8 cellular contexts compared by ENCODE assay signal in the genomic region with DNA sequence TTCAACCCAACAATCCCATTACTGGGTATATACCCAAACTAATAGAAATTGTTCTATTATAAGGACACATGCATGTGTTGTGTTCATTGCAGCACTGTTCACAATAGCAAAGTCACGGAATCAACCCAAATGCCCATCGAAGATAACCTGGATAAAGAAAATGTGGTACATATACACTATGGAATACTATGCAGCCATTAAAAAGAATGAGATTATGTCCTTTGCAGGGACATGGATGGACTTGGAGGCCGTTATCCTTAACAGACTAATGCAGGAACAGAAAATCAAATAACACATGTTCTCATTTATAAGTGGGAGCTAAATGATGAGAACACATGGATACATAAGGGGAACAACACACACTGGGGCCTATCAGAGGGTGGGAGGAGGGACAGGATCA.
"Had no signal": no experiment of that assay in that cellular context is flagged by ENCODE, and none has a peak within 500 bp of the region (broad histone marks: within the 10 kb centered on the region; RNA-seq: fewer than 3 reads in every experiment).

No MANE protein-coding gene starts in this region.

- H3K4me3 ChIP-seq: GM12878 had no signal

- ATAC-seq: GM12878 had no signal

- DNase-seq: GDM1, GF-D8 had no signal

- FAIRE-seq: G401.6, GM12878, GM12891, GM12892, GM18507, GM19239 had no signal
